In genomic region chr10:97640868-97641811, GRCh38 we compare ENCODE assay signal across 8 cellular contexts. TPM values are rescaled to one million over a fixed set of nuclear protein-coding genes. Genes with fewer than 3 reads are reported as not detected.
A peak's percentile ranks its signal among the peaks of the same experiment; 100 is the strongest.
DNase-seq lines count a peak whose midpoint lies in the region; ATAC-seq and TF ChIP-seq lines count a peak whose summit lies in the region.

No MANE protein-coding gene starts in this region.

- H3K36me3 Mint-ChIP-seq in Caco-2 (ENCODE audit: insufficient read depth, unreplicated experiment), result peaks cover 25% of the 10 kb centered on the region
- peaks cover 12% of the 10 kb centered on the region for H3K36me3 Mint-ChIP-seq in activated CD8-positive, alpha-beta T cell treated with anti-CD3 and anti-CD28 coated beads for 36 hours (ENCODE audit: low read depth)
- peaks cover 0 to 13% (median 8%) of the 10 kb centered on the region in 3 donors for H3K36me3 Mint-ChIP-seq in naive thymus-derived CD8-positive, alpha-beta T cell

- TF ChIP-seq RAD21 in Ishikawa (IDR thresholded peaks at IDR 0.05; ENCODE audit: low read depth), result no peak

- no peaks in the 10 kb centered on the region for H3K9me3 Mint-ChIP-seq in Caco-2 (ENCODE audit: unreplicated experiment)
- H3K9me3 Mint-ChIP-seq in activated CD8-positive, alpha-beta T cell treated with anti-CD3 and anti-CD28 coated beads for 36 hours, result no peaks in the 10 kb centered on the region
- H3K9me3 Mint-ChIP-seq in naive thymus-derived CD8-positive, alpha-beta T cell, result no peaks in the 10 kb centered on the region

- DNase-seq in Caco-2 (peak in 1 of 2 experiments; percentile 26), fibroblast of mammary gland (ENCODE audit: low read depth) (peak; percentile 75), NCI-H1417 treated with DMSO at 0.1 percent for 48 hours (lab: John Stamatoyannopoulos, UW) (no peak)
- DNase-seq in activated CD8-positive, alpha-beta T cell treated with anti-CD3 and anti-CD28 coated beads for 36 hours, result peak; percentile 53
- DNase-seq in naive thymus-derived CD8-positive, alpha-beta T cell, result peak in 4 of 10 donors; percentile 5 to 23 (median 7)

- peak overlapping the region; percentile 94 for H3K27ac Mint-ChIP-seq in Caco-2 (ENCODE audit: unreplicated experiment)
- peak overlapping the region; percentile 86 for H3K27ac Mint-ChIP-seq in activated CD8-positive, alpha-beta T cell treated with anti-CD3 and anti-CD28 coated beads for 36 hours
- H3K27ac Mint-ChIP-seq in naive thymus-derived CD8-positive, alpha-beta T cell, result peak overlapping the region; percentile 50 to 98 (median 90)

- no peaks in the 10 kb centered on the region for H3K27me3 ChIP-seq in Caco-2 (replicated peaks; ENCODE audit: control insufficient read depth, insufficient read depth, low read length)

- intact Hi-C loops in Caco-2 (cut with micrococcal nuclease; ENCODE audit: unreplicated experiment), result loop anchor here (1.0 kb wide), 2 partner anchors 23 to 46 kb away; partner anchors contain the start of gene AVPI1
- intact Hi-C loops in activated CD8-positive, alpha-beta T cell treated with anti-CD3 and anti-CD28 coated beads for 36 hours (cut with micrococcal nuclease), result no loop called here

- peak overlapping the region; percentile 99 for H3K4me3 Mint-ChIP-seq in Caco-2 (ENCODE audit: unreplicated experiment)
- peak overlapping the region; percentile 96 for H3K4me3 Mint-ChIP-seq in activated CD8-positive, alpha-beta T cell treated with anti-CD3 and anti-CD28 coated beads for 36 hours
- H3K4me3 Mint-ChIP-seq in naive thymus-derived CD8-positive, alpha-beta T cell, result peak overlapping the region; percentile 72 to 98 (median 96)

- no peaks in the 10 kb centered on the region for H3K27me3 Mint-ChIP-seq in Caco-2 (ENCODE audit: insufficient read depth, unreplicated experiment)
- no peaks in the 10 kb centered on the region for H3K27me3 Mint-ChIP-seq in activated CD8-positive, alpha-beta T cell treated with anti-CD3 and anti-CD28 coated beads for 36 hours
- H3K27me3 Mint-ChIP-seq in naive thymus-derived CD8-positive, alpha-beta T cell, result no peaks in the 10 kb centered on the region

- TF ChIP-seq EP300 in Ishikawa (IDR thresholded peaks at IDR 0.05; ENCODE audit: borderline replicate concordance), result no peak; the same call in 1 of the 2 replicates

- CTCF ChIA-PET in Caco-2 (lab: Charles Lee), result interaction anchor here (0.6 to 1.5 kb wide), 4 partner anchors 28 to 69 kb away, joined by 3 to 5 read pairs (median 4); partner anchors contain the start of gene ANKRD2
- CTCF ChIA-PET in activated CD8-positive, alpha-beta T cell treated with anti-CD3 and anti-CD28 coated beads for 36 hours (lab: Charles Lee), result interaction anchor here (0.9 to 2.3 kb wide), 6 partner anchors 13 to 151 kb away, joined by 3 to 5 read pairs (median 4); partner anchors contain the start of gene ANKRD2

- peak; percentile 26 for ATAC-seq in GM21515 (IDR thresholded peaks at IDR 0.05; ENCODE audit: unreplicated experiment)
- peak; percentile 2 for ATAC-seq in activated CD8-positive, alpha-beta T cell treated with anti-CD3 and anti-CD28 coated beads for 36 hours
- peak; percentile 8 to 16 for ATAC-seq in naive thymus-derived CD8-positive, alpha-beta T cell

- no peaks in the 10 kb centered on the region for H3K36me3 ChIP-seq in Caco-2 (ENCODE audit: control insufficient read depth, insufficient read depth, low read length)
- peaks cover 2% of the 10 kb centered on the region for H3K36me3 ChIP-seq in urinary bladder (ENCODE audit: insufficient read depth)

- under 1% methylated on average over 67 of the region's 67 CpGs for WGBS in urinary bladder

- H3K9me3 ChIP-seq in Caco-2, result no peaks in the 10 kb centered on the region

- H3K4me3 ChIP-seq in Caco-2 (ENCODE audit: low read depth, low read length), result peak overlapping the region; percentile 82
- peak overlapping the region; percentile 88 for H3K4me3 ChIP-seq in fibroblast of mammary gland (ENCODE audit: control insufficient read depth, low read depth, low read length)
- peak overlapping the region; percentile 88 for H3K4me3 ChIP-seq in urinary bladder (ENCODE audit: low read depth, low read length)

- POLR2A ChIA-PET in Caco-2 (lab: Charles Lee), result interaction anchor here (1.2 to 2.1 kb wide), 2 partner anchors 23 to 46 kb away, joined by 5 to 29 read pairs; partner anchors contain the start of gene AVPI1
- POLR2A ChIA-PET in activated CD8-positive, alpha-beta T cell treated with anti-CD3 and anti-CD28 coated beads for 36 hours (lab: Charles Lee), result interaction anchor here (0.7 to 1.4 kb wide), 4 partner anchors 41 to 321 kb away, joined by 3 to 5 read pairs (median 3); partner anchors contain the start of gene ANKRD2
- POLR2A ChIA-PET in naive thymus-derived CD8-positive, alpha-beta T cell (lab: Charles Lee), result interaction anchor here (0.9 to 1.7 kb wide), 6 partner anchors 8 to 222 kb away, joined by 3 to 9 read pairs (median 4); partner anchors contain the start of genes AVPI1 and ZFYVE27

- H3K4me1 Mint-ChIP-seq in Caco-2 (ENCODE audit: low read depth, unreplicated experiment), result peaks cover 12% of the 10 kb centered on the region
- H3K4me1 Mint-ChIP-seq in activated CD8-positive, alpha-beta T cell treated with anti-CD3 and anti-CD28 coated beads for 36 hours (ENCODE audit: low read depth), result peaks cover 24% of the 10 kb centered on the region
- peaks cover 9 to 31% (median 24%) of the 10 kb centered on the region in 4 donors for H3K4me1 Mint-ChIP-seq in naive thymus-derived CD8-positive, alpha-beta T cell

- H3K4me1 ChIP-seq in Caco-2 (peaks cover 6% of the 10 kb centered on the region; the same call in 1 of the 2 replicates), urinary bladder (ENCODE audit: insufficient read depth) (no peaks in the 10 kb centered on the region)

- BruUV-seq in Caco-2 (replicated peaks; lab: Mats Ljungman, UMichigan), result TSS peak; percentile 59

- H3K27ac ChIP-seq in urinary bladder (ENCODE audit: low read depth), result peak overlapping the region; percentile 82

- no peak for TF ChIP-seq CTCF in Caco-2 (IDR thresholded peaks at IDR 0.05; ENCODE audit: insufficient read depth in 1 of 2, low read depth in 1 of 2, low read length in 1 of 2, severe bottlenecking in 1 of 2, unreplicated experiment in 1 of 2)
- no peak for TF ChIP-seq CTCF in activated CD8-positive, alpha-beta T cell treated with anti-CD3 and anti-CD28 coated beads for 36 hours (IDR thresholded peaks at IDR 0.05)
- TF ChIP-seq CTCF in fibroblast of mammary gland (conservative IDR thresholded peaks at IDR 0.05; ENCODE audit: control insufficient read depth, insufficient read depth, low read depth, low read length), result no peak

TF ChIP-seq in Ishikawa, 13 proteins besides CTCF, POLR2A, EP300 and RAD21 (continues in another document):
- peak; percentile 27; the same call in 1 of the 2 replicates for TF ChIP-seq REST (IDR thresholded peaks at IDR 0.05; ENCODE audit: low read depth)

RNA-seq across cellular contexts. Expression of gene PI4K2A, which starts 0.7 kb away (rescaled TPM):
- total RNA-seq in Caco-2 (2022) (26.1 and 27.3 TPM in 2 replicates), urinary bladder (7.4 TPM)
- total RNA-seq in activated CD8-positive, alpha-beta T cell treated with anti-CD3 and anti-CD28 coated beads for 36 hours, result 1 to 10 TPM; 8.4 to 8.5 TPM
- 1 to 10 TPM; 8.8 to 9.4 TPM for total RNA-seq in naive thymus-derived CD8-positive, alpha-beta T cell
- 1 to 10 TPM; 6.5 to 8.9 (median 8.3) TPM for polyA plus RNA-seq in naive thymus-derived CD8-positive, alpha-beta T cell
- polyA plus RNA-seq in urinary bladder, result 11.7 TPM

RNA-seq across cellular contexts. Expression of gene MORN4, which starts 7.8 kb away (rescaled TPM):
- total RNA-seq in Caco-2 (2022) (9.7 and 12.6 TPM in 2 replicates), urinary bladder (5.9 TPM)
- total RNA-seq in activated CD8-positive, alpha-beta T cell treated with anti-CD3 and anti-CD28 coated beads for 36 hours, result 1 to 10 TPM; 3.2 to 3.9 TPM
- 1 to 10 TPM; 1.6 to 3.1 TPM for total RNA-seq in naive thymus-derived CD8-positive, alpha-beta T cell
- 1 to 10 TPM; 1.9 to 6.2 (median 4.6) TPM for polyA plus RNA-seq in naive thymus-derived CD8-positive, alpha-beta T cell
- polyA plus RNA-seq in urinary bladder, result 7.6 TPM

RNA-seq across cellular contexts. Expression of gene AVPI1, which starts 45.9 kb away (rescaled TPM):
- total RNA-seq in Caco-2 (2022) (16.1 and 17.1 TPM in 2 replicates), urinary bladder (7.5 TPM)
- total RNA-seq in activated CD8-positive, alpha-beta T cell treated with anti-CD3 and anti-CD28 coated beads for 36 hours, result 1 to 10 TPM; 2.5 to 3.0 TPM
- 1 to 10 TPM; 2.9 to 3.1 TPM for total RNA-seq in naive thymus-derived CD8-positive, alpha-beta T cell
- polyA plus RNA-seq in naive thymus-derived CD8-positive, alpha-beta T cell, result 1 to 10 TPM; 2.2 to 3.8 (median 3.2) TPM
- polyA plus RNA-seq in urinary bladder, result 21.2 TPM

RNA-seq across cellular contexts. Expression of gene C10orf62, which starts 51.6 kb away (rescaled TPM):
- total RNA-seq in Caco-2 (2022) (not detected in 2 replicates), urinary bladder (not detected)
- not detected for total RNA-seq in activated CD8-positive, alpha-beta T cell treated with anti-CD3 and anti-CD28 coated beads for 36 hours
- not detected for total RNA-seq in naive thymus-derived CD8-positive, alpha-beta T cell
- polyA plus RNA-seq in naive thymus-derived CD8-positive, alpha-beta T cell, result not detected
- not detected for polyA plus RNA-seq in urinary bladder

RNA-seq across cellular contexts. Expression of gene HOGA1, which starts 57.0 kb away (rescaled TPM):
- total RNA-seq in Caco-2 (2022) (0.50 and 0.67 TPM in 2 replicates), urinary bladder (0.53 TPM)
- not detected for total RNA-seq in activated CD8-positive, alpha-beta T cell treated with anti-CD3 and anti-CD28 coated beads for 36 hours
- total RNA-seq in naive thymus-derived CD8-positive, alpha-beta T cell, result not detected
- not detected for polyA plus RNA-seq in naive thymus-derived CD8-positive, alpha-beta T cell
- 0.35 TPM for polyA plus RNA-seq in urinary bladder
